ENCODE assay signal across 27 cellular contexts in genomic region chr13:20927858-20928257, GRCh38.
"Had no signal": no experiment of that assay in that cellular context is flagged by ENCODE, and none has a peak within 500 bp of the region (broad histone marks: within the 10 kb centered on the region; RNA-seq: fewer than 3 reads in every experiment).

No MANE protein-coding gene starts in this region.

- H3K4me3 Mint-ChIP-seq: mesothelial cell of epicardium; naive B cell; natural killer cell; nephron progenitor cell; neural progenitor cell; stimulated activated naive B cell treated with anti-CD40 and anti-IgM and Interleukin-4, amounts not matched to agents 10 μg/mL and 1 μg/mL and 100 μg/mL, for 72 hours had no signal

- DNase-seq: hippocampal formation; left ventricle myocardium inferior; mesendoderm; naive B cell; natural killer cell; nephron progenitor cell; occipital lobe; right lobe of liver; stimulated activated CD4-positive, alpha-beta T cell treated with anti-CD3 and anti-CD28 coated beads, Interleukin-12 subunit alpha, Interleukin-12 subunit beta, amount 100 ng/mL, for 4 hours; stimulated activated CD4-positive, alpha-beta T cell treated with anti-CD3 and anti-CD28 coated beads, Interleukin-15, amount 100 ng/mL, for 24 hours; stimulated activated CD4-positive, alpha-beta T cell treated with anti-CD3 and anti-CD28 coated beads, Interleukin-2, amount 100 ng/mL, for 24 hours; stimulated activated CD4-positive, alpha-beta T cell treated with anti-CD3 and anti-CD28 coated beads, Interleukin-4, amount 100 ng/mL, for 1 hour; stimulated activated naive B cell treated with anti-CD40 and anti-IgM and Interleukin-4, amounts not matched to agents 10 μg/mL and 1 μg/mL and 100 μg/mL, for 72 hours; stimulated activated naive CD8-positive, alpha-beta T cell treated with anti-CD3 and anti-CD28 coated beads, Interleukin-15, Interleukin-2, amounts not matched to agents 100 U/mL and 50 U/mL, for 24 hours; stomach; testis; thyroid gland; transverse colon; upper lobe of left lung had no signal

- H3K27me3 Mint-ChIP-seq: progenitor cell of endocrine pancreas; stimulated activated naive B cell treated with anti-CD40 and anti-IgM and Interleukin-4, amounts not matched to agents 10 μg/mL and 1 μg/mL and 100 μg/mL, for 72 hours had no signal

- H3K4me3 ChIP-seq: left ventricle myocardium inferior, lung, neural progenitor cell, right atrium auricular region, right lobe of liver, stomach, testis, thyroid gland, transverse colon, upper lobe of left lung, vagina had no signal

- H3K27ac ChIP-seq: left ventricle myocardium inferior, neural progenitor cell, neutrophil, right atrium auricular region, right lobe of liver, stomach, testis, thyroid gland, transverse colon, upper lobe of left lung, vagina had no signal

- H3K9me3 ChIP-seq: left ventricle myocardium inferior, neutrophil, right atrium auricular region, right lobe of liver, stomach, testis, thyroid gland, transverse colon, upper lobe of left lung, vagina had no signal

- H3K27me3 ChIP-seq: neural progenitor cell, neutrophil, right atrium auricular region, right lobe of liver, stomach, testis, thyroid gland, transverse colon, upper lobe of left lung, vagina had no signal

- H3K9me3 Mint-ChIP-seq: mesothelial cell of epicardium, naive B cell, natural killer cell, nephron progenitor cell, neural progenitor cell had no signal

- H3K27ac Mint-ChIP-seq: mesothelial cell of epicardium; naive B cell; natural killer cell; nephron progenitor cell; neural progenitor cell; progenitor cell of endocrine pancreas; stimulated activated naive B cell treated with anti-CD40 and anti-IgM and Interleukin-4, amounts not matched to agents 10 μg/mL and 1 μg/mL and 100 μg/mL, for 72 hours had no signal

- ATAC-seq: natural killer cell; right lobe of liver; stimulated activated naive B cell treated with anti-CD40 and anti-IgM and Interleukin-4, amounts not matched to agents 10 μg/mL and 1 μg/mL and 100 μg/mL, for 72 hours; stimulated activated naive CD8-positive, alpha-beta T cell treated with anti-CD3 and anti-CD28 coated beads, Interleukin-15, Interleukin-2, amounts not matched to agents 100 U/mL and 50 U/mL, for 24 hours had no signal

- H3K4me1 ChIP-seq: left ventricle myocardium inferior, neural progenitor cell, right atrium auricular region, right lobe of liver, stomach, testis, thyroid gland, transverse colon, upper lobe of left lung, vagina had no signal

- H3K4me1 Mint-ChIP-seq: naive B cell; natural killer cell; nephron progenitor cell; stimulated activated naive B cell treated with anti-CD40 and anti-IgM and Interleukin-4, amounts not matched to agents 10 μg/mL and 1 μg/mL and 100 μg/mL, for 72 hours had no signal

- H3K36me3 Mint-ChIP-seq: mesothelial cell of epicardium; naive B cell; natural killer cell; neural progenitor cell; stimulated activated naive B cell treated with anti-CD40 and anti-IgM and Interleukin-4, amounts not matched to agents 10 μg/mL and 1 μg/mL and 100 μg/mL, for 72 hours had no signal

- FAIRE-seq: islet of Langerhans had no signal

- H3K36me3 ChIP-seq: left ventricle myocardium inferior, neural progenitor cell, neutrophil, right atrium auricular region, right lobe of liver, stomach, thyroid gland, transverse colon, upper lobe of left lung, vagina had no signal
